ENCODE assay signal across 15 cellular contexts in the genomic region with DNA sequence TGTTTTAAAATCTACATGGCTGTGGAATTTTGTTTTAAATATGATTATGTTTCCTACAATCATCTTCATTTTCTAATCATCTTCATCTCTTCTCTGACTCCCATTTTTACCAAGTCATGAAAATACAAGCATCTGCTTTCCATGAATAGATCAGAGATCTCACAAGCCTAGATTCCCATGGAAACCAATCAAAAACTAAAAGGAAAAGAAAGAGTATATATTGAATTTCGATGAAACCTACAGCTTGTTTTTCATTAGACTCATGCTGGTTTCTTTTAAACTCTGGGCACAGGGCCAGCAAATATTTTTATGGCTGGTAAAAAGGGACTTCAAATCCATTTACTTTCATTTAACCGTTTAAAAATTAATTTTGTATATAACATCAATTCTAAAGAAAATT. TPM values are rescaled to one million over a fixed set of nuclear protein-coding genes. Genes with fewer than 3 reads are reported as not detected.
DNase-seq lines count a peak whose midpoint lies in the region; ATAC-seq, FAIRE-seq and TF ChIP-seq lines count a peak whose summit lies in the region.
"Had no signal": no experiment of that assay in that cellular context is flagged by ENCODE, and none has a peak within 500 bp of the region (broad histone marks: within the 10 kb centered on the region; RNA-seq: fewer than 3 reads in every experiment).

No MANE protein-coding gene starts in this region.

- in situ Hi-C loops in brain microvascular endothelial cell (cut with HindIII; ENCODE audit: low pct_ligation_motif_present, low sequenced_read_pairs): no loop called here

- H3K27me3 ChIP-seq in brain microvascular endothelial cell (replicated peaks) (no peaks in the 10 kb centered on the region), sigmoid colon (no peaks in the 10 kb centered on the region)
- H3K27me3 ChIP-seq: BE2C had no signal

- H3K4me3 ChIP-seq in brain microvascular endothelial cell (ENCODE audit: low read depth, low read length) (no peak overlapping the region), sigmoid colon (no peak overlapping the region)
- H3K4me3 ChIP-seq: PC-9 had no signal

- no peak for DNase-seq in GM19239 (ENCODE audit: insufficient read length, low spot score)
- peak; percentile 26 for DNase-seq in NCI-H146 (lab: John Stamatoyannopoulos, UW)
- peak; percentile 37 for DNase-seq in brain microvascular endothelial cell
- peak; percentile 32 to 49 for DNase-seq in lung microvascular endothelial cell (ENCODE audit: low read depth in 2 of 2)
- no peak for DNase-seq in activated gamma-delta T cell (lab: John Stamatoyannopoulos, UW)
- DNase-seq in activated effector memory CD4-positive, alpha-beta T cell treated with anti-CD3 and anti-CD28 coated beads, Interleukin-2, amount 50 U/mL, for 16 hours: no peak
- no peak for DNase-seq in sigmoid colon
- DNase-seq: activated effector memory CD4-positive, alpha-beta T cell treated with Interleukin-2 at 50 U/mL for 16 hours; aorta; BE2C; foreskin melanocyte; NCI-H345; PC-9 had no signal

- TF ChIP-seq CTCF in brain microvascular endothelial cell (IDR thresholded peaks at IDR 0.05; ENCODE audit: low read depth, low read length, missing control alignments): no peak
- TF ChIP-seq CTCF in sigmoid colon (IDR thresholded peaks at IDR 0.05): no peak

- TF ChIP-seq EP300 in sigmoid colon (IDR thresholded peaks at IDR 0.05): no peak

- TF ChIP-seq POLR2A in sigmoid colon (IDR thresholded peaks at IDR 0.05): no peak

- WGBS in sigmoid colon, 2 donors: 39 to 66% methylated on average over 2 of the region's 2 CpGs

- H3K27ac ChIP-seq in brain microvascular endothelial cell: no peak overlapping the region
- no peak overlapping the region for H3K27ac ChIP-seq in sigmoid colon
- H3K27ac ChIP-seq: PC-9 had no signal

- intact Hi-C loops in sigmoid colon (cut with DNase I): no loop called here

- peak; percentile 49 for FAIRE-seq in GM19239 (lab: Jason Lieb, UNC)

- ATAC-seq in HG02840 (IDR thresholded peaks at IDR 0.05; ENCODE audit: low FRiP score, unreplicated experiment): no peak
- ATAC-seq: sciatic nerve had no signal

- H3K36me3 ChIP-seq in brain microvascular endothelial cell (replicated peaks): no peaks in the 10 kb centered on the region
- no peaks in the 10 kb centered on the region for H3K36me3 ChIP-seq in sigmoid colon
- H3K36me3 ChIP-seq: BE2C had no signal

- peaks cover 0 to 10% (median 2%) of the 10 kb centered on the region in 4 donors for H3K4me1 ChIP-seq in sigmoid colon
- H3K4me1 ChIP-seq: BE2C had no signal

- no peaks in the 10 kb centered on the region for H3K9me3 ChIP-seq in sigmoid colon
- H3K9me3 ChIP-seq: BE2C had no signal

RNA-seq across cellular contexts. Expression of a gene that starts 51.2 kb away (rescaled TPM):
- total RNA-seq in lung microvascular endothelial cell (16.3 and 20.6 TPM in 2 replicates), sigmoid colon (10 to 100 TPM; 27.4 to 41.3 (median 29.3) TPM)
- 1 to 10 TPM; 1.2 to 6.4 (median 6.0) TPM for polyA plus RNA-seq in sigmoid colon

RNA-seq across cellular contexts. Expression of a gene that starts 51.4 kb away (rescaled TPM):
- total RNA-seq in lung microvascular endothelial cell: 5.7 and 7.7 TPM in 2 replicates
- total RNA-seq in sigmoid colon: 10 to 100 TPM; 10.6 to 14.3 (median 12.8) TPM
- polyA plus RNA-seq in sigmoid colon: 10 to 100 TPM in 2 of 3 donors, 1 to 10 TPM in 1; 6.6 to 22.1 (median 11.3) TPM

Comparison
In these comparisons a context has a peak if more than half of its experiments do, and no peak if none do; other contexts are left out.
1. DNase-seq: peak in NCI-H146 (single experiment), brain microvascular endothelial cell (single experiment) and lung microvascular endothelial cell (2 of 2); none in GM19239 (single experiment), activated gamma-delta T cell (single experiment), activated effector memory CD4-positive, alpha-beta T cell treated with anti-CD3 and anti-CD28 coated beads, Interleukin-2, amount 50 U/mL, for 16 hours (single experiment) and sigmoid colon (single experiment).